ENCODE assay signal across 30 cellular contexts in genomic region chr14:71333705-71334104, GRCh38. TPM values are rescaled to one million over a fixed set of nuclear protein-coding genes. Genes with fewer than 3 reads are reported as not detected.
A peak's percentile ranks its signal among the peaks of the same experiment; 100 is the strongest.
DNase-seq lines count a peak whose midpoint lies in the region; ATAC-seq, FAIRE-seq and TF ChIP-seq lines count a peak whose summit lies in the region.
"Had no signal": no experiment of that assay in that cellular context is flagged by ENCODE, and none has a peak within 500 bp of the region (broad histone marks: within the 10 kb centered on the region; RNA-seq: fewer than 3 reads in every experiment).

No MANE protein-coding gene starts in this region.

- peaks cover 45% of the 10 kb centered on the region for H3K36me3 Mint-ChIP-seq in activated CD4-positive, alpha-beta T cell treated with anti-CD3 and anti-CD28 coated beads, Interleukin-2, amount 10 ng/mL, durations not matched to agents 7 days and 5 days (ENCODE audit: low read depth)
- H3K36me3 Mint-ChIP-seq in natural killer cell treated with Interleukin-12 subunit alpha and Interleukin-12 subunit beta and Interleukin-15 and Interleukin-18, amount 100 ng/mL, for 72 hours = peaks cover 16% of the 10 kb centered on the region
- H3K36me3 Mint-ChIP-seq in natural killer cell = no peaks in the 10 kb centered on the region

- no peak overlapping the region for H3K27ac Mint-ChIP-seq in activated CD4-positive, alpha-beta T cell treated with anti-CD3 and anti-CD28 coated beads, Interleukin-2, amount 10 ng/mL, durations not matched to agents 7 days and 5 days
- H3K27ac Mint-ChIP-seq in natural killer cell treated with Interleukin-12 subunit alpha and Interleukin-12 subunit beta and Interleukin-15 and Interleukin-18, amount 100 ng/mL, for 72 hours = peak overlapping the region; percentile 1 to 24
- H3K27ac Mint-ChIP-seq in natural killer cell = no peak overlapping the region
- H3K27ac Mint-ChIP-seq: CD4-positive, alpha-beta T cell; T-helper 1 cell treated with Interleukin-12 subunit alpha and Interleukin-12 subunit beta and Interleukin-4 antibody, amounts not matched to agents 30 μg/mL and 1 μg/mL, for 36 hours; type B pancreatic cell had no signal

- intact Hi-C loops in natural killer cell (cut with micrococcal nuclease) = no loop called here
- intact Hi-C loops in GM12878 (cut with micrococcal nuclease; ENCODE audit: unreplicated experiment) = no loop called here

- CTCF ChIA-PET in activated CD4-positive, alpha-beta T cell treated with anti-CD3 and anti-CD28 coated beads, Interleukin-2, amount 10 ng/mL, durations not matched to agents 7 days and 5 days (lab: Charles Lee) = interaction anchor here (1.1 kb wide), 1 partner anchor 12 kb away, joined by 3 read pairs; no protein-coding TSS in a partner anchor
- CTCF ChIA-PET in GM12878 (lab: Yijun Ruan, JAX) = interaction anchor here (1.1 to 1.5 kb wide), 2 partner anchors 11 to 15 kb away, joined by 3 to 4 read pairs; no protein-coding TSS in a partner anchor

- H3K9me3 ChIP-seq in GM12878 (replicated peaks; ENCODE audit: control insufficient read depth, insufficient read depth, low read length) = peaks cover 11% of the 10 kb centered on the region
- H3K9me3 ChIP-seq: breast epithelium, heart right ventricle, prostate gland, right lobe of liver had no signal

- peaks cover 95% of the 10 kb centered on the region for H3K79me2 ChIP-seq in GM12878 (ENCODE audit: control insufficient read depth, insufficient read depth, low read length)

- H3K4me2 ChIP-seq in GM12878 (ENCODE audit: control insufficient read depth, insufficient read depth) = peak overlapping the region; percentile 59; the same call in 1 of the 2 replicates

- TF ChIP-seq POLR2A in GM12878 (IDR thresholded peaks at IDR 0.05; ENCODE audit: low read depth, low read length) = no peak

- SMC1A ChIA-PET in GM12878 (lab: Charles Lee; ENCODE audit: uncharacterized antibody, unreplicated experiment) = interaction anchor here (0.6 to 2.3 kb wide), 6 partner anchors 9 to 23 kb away, joined by 3 to 9 read pairs (median 4); no protein-coding TSS in a partner anchor

- no peak overlapping the region for H3K9ac ChIP-seq in GM12878 (ENCODE audit: control insufficient read depth, insufficient read depth, low read length)

- RAD21 ChIA-PET in GM12878 (lab: Charles Lee; ENCODE audit: unreplicated experiment) = interaction anchor here (0.5 to 1.1 kb wide), 4 partner anchors 11 to 178 kb away, joined by 3 read pairs; partner anchors contain the start of gene SIPA1L1

- no peak for TF ChIP-seq EP300 in GM12878 (IDR thresholded peaks at IDR 0.05; ENCODE audit: borderline replicate concordance in 1 of 2, control insufficient read depth in 1 of 2, low read depth in 2 of 2, low read length in 2 of 2)

- peak; percentile 13 for DNase-seq in activated CD4-positive, alpha-beta T cell treated with anti-CD3 and anti-CD28 coated beads for 48 hours
- DNase-seq in activated CD4-positive, alpha-beta T cell treated with anti-CD3 and anti-CD28 coated beads, Interleukin-2, amount 10 ng/mL, durations not matched to agents 7 days and 5 days = no peak
- no peak for DNase-seq in natural killer cell treated with Interleukin-12 subunit alpha and Interleukin-12 subunit beta and Interleukin-15 and Interleukin-18, amount 100 ng/mL, for 72 hours (ENCODE audit: low spot score)
- DNase-seq in natural killer cell (no peak), GM12878 (ENCODE audit: low read depth, low spot score) (no peak), AML-193 (lab: John Stamatoyannopoulos, UW) (no peak), HCEC 1CT (no peak)
- DNase-seq: activated CD4-positive, alpha-beta T cell treated with anti-CD3 and anti-CD28 coated beads, Interleukin-2, amount 50 U/mL, for 1 hour; activated naive CD4-positive, alpha-beta T cell treated with Interleukin-2 at 50 U/mL for 16 hours; anterior cingulate cortex; CD4-positive, alpha-beta T cell; heart right ventricle; IMR-90; MV-4-11; NCI-H1436 treated with DMSO at 0.1 percent for 48 hours; NCI-H2107; NCI-H345; nucleus accumbens; right lobe of liver; Right ventricle myocardium superior; stimulated activated CD4-positive, alpha-beta T cell treated with anti-CD3 and anti-CD28 coated beads, Interleukin-4, amount 100 ng/mL, for 1 hour had no signal

- peaks cover 4 to 5% of the 10 kb centered on the region in 2 experiments; a peak in 3 of 4 replicates for H3K36me3 ChIP-seq in GM12878 (ENCODE audit: control insufficient read depth in 2 of 2, insufficient read depth in 2 of 2, low read length in 1 of 2)
- H3K36me3 ChIP-seq: breast epithelium, heart right ventricle, prostate gland, right lobe of liver had no signal

- POLR2A ChIA-PET in activated CD4-positive, alpha-beta T cell treated with anti-CD3 and anti-CD28 coated beads, Interleukin-2, amount 10 ng/mL, durations not matched to agents 7 days and 5 days (lab: Charles Lee) = no interaction called here
- POLR2A ChIA-PET in GM12878 (lab: Charles Lee) = interaction anchor here (0.6 kb wide), 1 partner anchor 152 kb away, joined by 3 read pairs; no protein-coding TSS in a partner anchor

- H3K4me1 Mint-ChIP-seq in activated CD4-positive, alpha-beta T cell treated with anti-CD3 and anti-CD28 coated beads, Interleukin-2, amount 10 ng/mL, durations not matched to agents 7 days and 5 days = peaks cover 31% of the 10 kb centered on the region
- H3K4me1 Mint-ChIP-seq in natural killer cell treated with Interleukin-12 subunit alpha and Interleukin-12 subunit beta and Interleukin-15 and Interleukin-18, amount 100 ng/mL, for 72 hours (ENCODE audit: low read depth in 2 of 2) = peaks cover 34 to 47% of the 10 kb centered on the region in 2 donors
- peaks cover 26 to 46% of the 10 kb centered on the region in 2 donors for H3K4me1 Mint-ChIP-seq in natural killer cell

- ATAC-seq in natural killer cell treated with Interleukin-12 subunit alpha and Interleukin-12 subunit beta and Interleukin-15 and Interleukin-18, amount 100 ng/mL, for 72 hours = peak; percentile 80 to 86
- ATAC-seq in natural killer cell (no peak), GM12878 (peak; percentile 52), HG03045 (IDR thresholded peaks at IDR 0.05; ENCODE audit: unreplicated experiment) (no peak)
- ATAC-seq: heart right ventricle, right lobe of liver, SK-N-SH treated with all-trans-retinoic acid at 6 μM for 48 hours had no signal

- TF ChIP-seq CTCF in natural killer cell (IDR thresholded peaks at IDR 0.05) (no peak), GM12878 (IDR thresholded peaks at IDR 0.05 in 2 of 3, conservative IDR thresholded peaks at IDR 0.05 in 1 of 3; ENCODE audit: control insufficient read depth in 2 of 3, extremely low read depth in 1 of 3, insufficient read depth in 1 of 3, low read depth in 3 of 3, low read length in 3 of 3) (no peak)

- no peak overlapping the region for H3K4me3 ChIP-seq in GM12878
- H3K4me3 ChIP-seq: breast epithelium, heart right ventricle, prostate gland, right lobe of liver had no signal

- no peaks in the 10 kb centered on the region for H3K27me3 ChIP-seq in GM12878 (replicated peaks in 1 of 2; ENCODE audit: control insufficient read depth in 2 of 2, insufficient read depth in 2 of 2, low read length in 1 of 2)
- H3K27me3 ChIP-seq: breast epithelium, heart right ventricle, right lobe of liver had no signal

- in situ Hi-C loops in GM12878 (cut with MboI) = no loop called here

- 0% methylated on average over 1 of the region's 1 CpG for WGBS in GM12878 (ENCODE audit: insufficient coverage, insufficient replicate concordance, low lambda C conversion rate, missing lambda C conversion rate)

- no peak for TF ChIP-seq RAD21 in GM12878 (IDR thresholded peaks at IDR 0.05; ENCODE audit: insufficient read depth, low read depth, low read length)

- no peaks in the 10 kb centered on the region for H3K27me3 Mint-ChIP-seq in activated CD4-positive, alpha-beta T cell treated with anti-CD3 and anti-CD28 coated beads, Interleukin-2, amount 10 ng/mL, durations not matched to agents 7 days and 5 days
- no peaks in the 10 kb centered on the region for H3K27me3 Mint-ChIP-seq in natural killer cell treated with Interleukin-12 subunit alpha and Interleukin-12 subunit beta and Interleukin-15 and Interleukin-18, amount 100 ng/mL, for 72 hours
- no peaks in the 10 kb centered on the region for H3K27me3 Mint-ChIP-seq in natural killer cell (ENCODE audit: low read depth in 2 of 2)
- H3K27me3 Mint-ChIP-seq: CD4-positive, alpha-beta T cell; type B pancreatic cell had no signal

- no peak overlapping the region for H3K4me3 Mint-ChIP-seq in activated CD4-positive, alpha-beta T cell treated with anti-CD3 and anti-CD28 coated beads, Interleukin-2, amount 10 ng/mL, durations not matched to agents 7 days and 5 days
- peak overlapping the region; percentile 8 for H3K4me3 Mint-ChIP-seq in natural killer cell treated with Interleukin-12 subunit alpha and Interleukin-12 subunit beta and Interleukin-15 and Interleukin-18, amount 100 ng/mL, for 72 hours
- H3K4me3 Mint-ChIP-seq in natural killer cell = no peak overlapping the region
- H3K4me3 Mint-ChIP-seq: CD4-positive, alpha-beta T cell; T-helper 1 cell treated with Interleukin-12 subunit alpha and Interleukin-12 subunit beta and Interleukin-4 antibody, amounts not matched to agents 30 μg/mL and 1 μg/mL, for 36 hours; type B pancreatic cell had no signal

- no peak overlapping the region; the same call in 1 of the 2 replicates for H3K27ac ChIP-seq in GM12878 (ENCODE audit: control insufficient read depth, insufficient read depth)
- H3K27ac ChIP-seq: breast epithelium, heart right ventricle, prostate gland, right lobe of liver had no signal

- BruUV-seq in GM12878 (replicated peaks; lab: Mats Ljungman, UMichigan) = no TSS peak

- H4K20me1 ChIP-seq in GM12878 (ENCODE audit: control insufficient read depth, insufficient read depth) = no peaks in the 10 kb centered on the region

- FAIRE-seq in GM12878 (lab: Jason Lieb, UNC) = no peak
- FAIRE-seq: A204.1, frontal cortex, keratinocyte had no signal

- H3K9me3 Mint-ChIP-seq in activated CD4-positive, alpha-beta T cell treated with anti-CD3 and anti-CD28 coated beads, Interleukin-2, amount 10 ng/mL, durations not matched to agents 7 days and 5 days = peaks cover 17% of the 10 kb centered on the region
- peaks cover 5% of the 10 kb centered on the region for H3K9me3 Mint-ChIP-seq in natural killer cell treated with Interleukin-12 subunit alpha and Interleukin-12 subunit beta and Interleukin-15 and Interleukin-18, amount 100 ng/mL, for 72 hours
- H3K9me3 Mint-ChIP-seq in natural killer cell = no peaks in the 10 kb centered on the region
- H3K9me3 Mint-ChIP-seq: CD4-positive, alpha-beta T cell had no signal

- peaks cover 25% of the 10 kb centered on the region for H3K4me1 ChIP-seq in GM12878 (ENCODE audit: control insufficient read depth, insufficient read depth, low read length)
- H3K4me1 ChIP-seq: breast epithelium, prostate gland had no signal

- H2AFZ ChIP-seq in GM12878 (ENCODE audit: control insufficient read depth, low read depth, low read length) = no peak overlapping the region

RNA-seq across cellular contexts. Expression of gene SIPA1L1, which starts 13.4 kb away (rescaled TPM):
- 10 to 100 TPM; 46.8 to 56.0 TPM for total RNA-seq in activated CD4-positive, alpha-beta T cell treated with anti-CD3 and anti-CD28 coated beads, Interleukin-2, amount 10 ng/mL, durations not matched to agents 7 days and 5 days
- 10 to 100 TPM; 54.6 to 69.5 TPM for total RNA-seq in natural killer cell treated with Interleukin-12 subunit alpha and Interleukin-12 subunit beta and Interleukin-15 and Interleukin-18, amount 100 ng/mL, for 72 hours
- total RNA-seq in natural killer cell (10 to 100 TPM; 43.6 to 61.7 (median 45.3) TPM), GM12878 (2014; rRNA removed) (36.4 and 42.6 TPM in 2 replicates), GM12878 (2014; rRNA removed; fragmentation: Illumina TruSeq; extraction: Trizol) (44.9 and 49.7 TPM in 2 replicates), GM12878 (2021) (78.5 and 79.0 TPM in 2 replicates)
- 385 TPM in 2 replicates for total RNA-seq in GM12878 (2013; cell fraction: nucleolus; rRNA removed)
- polyA plus RNA-seq in GM12878 (2011; ENCODE audit: low read depth) = 35.6 TPM
- polyA plus RNA-seq in GM12878 (2011; rRNA removed) (42.5 and 53.9 TPM in 2 replicates), GM12878 (2014; fragmentation: Illumina TruSeq; extraction: Trizol) (52.9 and 66.8 TPM in 2 replicates), GM12878 (2014; fragmentation: Nextera tagmentation; extraction: Ambion mirVana) (10 to 100 TPM; 14.3 to 19.7 TPM), GM12878 (2014; rRNA removed) (43.6 and 50.7 TPM in 2 replicates), GM12878 (2016; fragmentation: Nextera tagmentation; extraction: Ambion mirVana) (10 to 100 TPM; 59.1 to 66.2 TPM)
- polyA plus RNA-seq in GM12878 (2011; cell fraction: cytosol; rRNA removed) = 66.6 and 71.1 TPM in 2 replicates
- 145 and 156 TPM in 2 replicates for polyA plus RNA-seq in GM12878 (2011; cell fraction: nucleus; rRNA removed)
- polyA plus RNA-seq in GM12878 (2012) = 51.2 and 65.2 TPM in 2 replicates
- polyA minus RNA-seq in GM12878 (2011; rRNA and poly(A)+ RNA removed) = 121 and 126 TPM in 2 replicates
- 54.1 and 71.3 TPM in 2 replicates for polyA minus RNA-seq in GM12878 (2011; cell fraction: cytosol; rRNA and poly(A)+ RNA removed)
- polyA minus RNA-seq in GM12878 (2011; cell fraction: nucleus; rRNA and poly(A)+ RNA removed) = 105 and 154 TPM in 2 replicates

Comparison
In these comparisons a context has a peak if more than half of its experiments do, and no peak if none do; other contexts are left out.
1. H3K27ac Mint-ChIP-seq: peak in natural killer cell treated with Interleukin-12 subunit alpha and Interleukin-12 subunit beta and Interleukin-15 and Interleukin-18, amount 100 ng/mL, for 72 hours (2 of 2); none in activated CD4-positive, alpha-beta T cell treated with anti-CD3 and anti-CD28 coated beads, Interleukin-2, amount 10 ng/mL, durations not matched to agents 7 days and 5 days (single experiment) and natural killer cell (0 of 2).
2. ATAC-seq: peak in natural killer cell treated with Interleukin-12 subunit alpha and Interleukin-12 subunit beta and Interleukin-15 and Interleukin-18, amount 100 ng/mL, for 72 hours (2 of 2) and GM12878 (single experiment); none in natural killer cell (0 of 3) and HG03045 (single experiment).